ENCODE assay signal across 1 cellular context in genomic region chr14:73758392-73759182, GRCh38.
TF ChIP-seq lines count a peak whose summit lies in the region.

No MANE protein-coding gene starts in this region.

TF ChIP-seq in HepG2, 621 proteins besides CTCF, POLR2A, EP300 and RAD21 (continued from another document):
- TF ChIP-seq ZNF784 (CRISPR knock-in tag; IDR thresholded peaks at IDR 0.05; ENCODE audit: borderline replicate concordance), result 0 out of 2 replicates have a peak, but pooled peaks have one; percentile 26
- TF ChIP-seq FOXM1 (CRISPR knock-in tag; IDR thresholded peaks at IDR 0.05), result no peak
- TF ChIP-seq ZNF629 (CRISPR knock-in tag; conservative IDR thresholded peaks at IDR 0.05), result 0 out of 2 replicates have a peak, but pooled peaks have one; percentile 6
- TF ChIP-seq NR3C1 (CRISPR knock-in tag; IDR thresholded peaks at IDR 0.05), result no peak
- TF ChIP-seq HNRNPL (IDR thresholded peaks at IDR 0.05; ENCODE audit: low read depth, low read length), result 0 out of 2 replicates have a peak, but pooled peaks have one; percentile 29
- peak; percentile 21; the same call in 1 of the 2 replicates for TF ChIP-seq HDAC2 (CRISPR knock-in tag; IDR thresholded peaks at IDR 0.05)
- TF ChIP-seq ZNF235 (CRISPR knock-in tag; IDR thresholded peaks at IDR 0.05; ENCODE audit: borderline replicate concordance), result peak; percentile 71; the same call in 1 of the 2 replicates
- TF ChIP-seq POLR2AphosphoS2 (IDR thresholded peaks at IDR 0.05; ENCODE audit: low read depth, low read length), result no peak
- TF ChIP-seq, protein P1, sequence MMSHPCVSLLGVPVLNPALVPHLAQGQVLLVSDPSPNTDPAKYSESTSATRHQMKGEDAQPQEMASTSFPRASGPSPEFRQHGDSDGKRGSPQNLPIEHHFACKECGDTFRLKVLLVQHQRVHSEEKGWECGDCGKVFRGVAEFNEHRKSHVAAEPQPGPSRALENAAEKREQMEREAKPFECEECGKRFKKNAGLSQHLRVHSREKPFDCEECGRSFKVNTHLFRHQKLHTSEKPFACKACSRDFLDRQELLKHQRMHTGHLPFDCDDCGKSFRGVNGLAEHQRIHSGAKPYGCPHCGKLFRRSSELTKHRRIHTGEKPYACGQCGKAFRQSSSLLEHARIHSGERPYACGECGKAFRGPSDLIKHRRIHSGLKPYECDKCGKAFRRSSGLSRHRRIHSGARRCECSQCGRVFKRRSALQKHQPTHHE (CRISPR knock-in tag; IDR thresholded peaks at IDR 0.05; ENCODE audit: borderline replicate concordance), result 0 out of 2 replicates have a peak, but pooled peaks have one; percentile 36
- TF ChIP-seq ETV5 (CRISPR knock-in tag; IDR thresholded peaks at IDR 0.05; ENCODE audit: borderline replicate concordance), result peak; percentile 48
- peak; percentile 20; the same call in 1 of the 2 replicates for TF ChIP-seq ZNF350 (CRISPR knock-in tag; IDR thresholded peaks at IDR 0.05; ENCODE audit: borderline replicate concordance, low read depth)
- no peak for TF ChIP-seq PRMT3 (CRISPR knock-in tag; IDR thresholded peaks at IDR 0.05; ENCODE audit: borderline replicate concordance, low read depth)
- TF ChIP-seq MTA3 (CRISPR knock-in tag; IDR thresholded peaks at IDR 0.05), result no peak
- no peak for TF ChIP-seq NFATC3 (CRISPR knock-in tag; IDR thresholded peaks at IDR 0.05)
- TF ChIP-seq TEAD3 (CRISPR knock-in tag; optimal IDR thresholded peaks at IDR 0.05; ENCODE audit: borderline replicate concordance), result peak; percentile 34
- TF ChIP-seq MLX (CRISPR knock-in tag; IDR thresholded peaks at IDR 0.05), result 0 out of 2 replicates have a peak, but pooled peaks have one; percentile 32
- peak; percentile 52; the same call in 1 of the 2 replicates for TF ChIP-seq ZNF788 (CRISPR knock-in tag; IDR thresholded peaks at IDR 0.05; ENCODE audit: borderline replicate concordance)
- no peak for TF ChIP-seq CENPX (CRISPR knock-in tag; IDR thresholded peaks at IDR 0.05)
- peak; percentile 53 for TF ChIP-seq GATAD2A (CRISPR knock-in tag; IDR thresholded peaks at IDR 0.05)
- TF ChIP-seq ZBTB42 (CRISPR knock-in tag; IDR thresholded peaks at IDR 0.05), result no peak
- 0 out of 2 replicates have a peak, but pooled peaks have one; percentile 25 for TF ChIP-seq ZNF124 (CRISPR knock-in tag; IDR thresholded peaks at IDR 0.05)
- peak; percentile 89 for TF ChIP-seq ZNF607 (CRISPR knock-in tag; IDR thresholded peaks at IDR 0.05; ENCODE audit: borderline replicate concordance)
- TF ChIP-seq, protein P2, sequence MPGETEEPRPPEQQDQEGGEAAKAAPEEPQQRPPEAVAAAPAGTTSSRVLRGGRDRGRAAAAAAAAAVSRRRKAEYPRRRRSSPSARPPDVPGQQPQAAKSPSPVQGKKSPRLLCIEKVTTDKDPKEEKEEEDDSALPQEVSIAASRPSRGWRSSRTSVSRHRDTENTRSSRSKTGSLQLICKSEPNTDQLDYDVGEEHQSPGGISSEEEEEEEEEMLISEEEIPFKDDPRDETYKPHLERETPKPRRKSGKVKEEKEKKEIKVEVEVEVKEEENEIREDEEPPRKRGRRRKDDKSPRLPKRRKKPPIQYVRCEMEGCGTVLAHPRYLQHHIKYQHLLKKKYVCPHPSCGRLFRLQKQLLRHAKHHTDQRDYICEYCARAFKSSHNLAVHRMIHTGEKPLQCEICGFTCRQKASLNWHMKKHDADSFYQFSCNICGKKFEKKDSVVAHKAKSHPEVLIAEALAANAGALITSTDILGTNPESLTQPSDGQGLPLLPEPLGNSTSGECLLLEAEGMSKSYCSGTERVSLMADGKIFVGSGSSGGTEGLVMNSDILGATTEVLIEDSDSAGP (CRISPR knock-in tag; IDR thresholded peaks at IDR 0.05; ENCODE audit: borderline replicate concordance), result peak; percentile 60; the same call in 1 of the 2 replicates
- TF ChIP-seq ZNF142 (CRISPR knock-in tag; IDR thresholded peaks at IDR 0.05), result peak; percentile 96
- TF ChIP-seq THYN1 (CRISPR knock-in tag; IDR thresholded peaks at IDR 0.05; ENCODE audit: borderline replicate concordance, low read depth), result no peak
- TF ChIP-seq, protein P3, sequence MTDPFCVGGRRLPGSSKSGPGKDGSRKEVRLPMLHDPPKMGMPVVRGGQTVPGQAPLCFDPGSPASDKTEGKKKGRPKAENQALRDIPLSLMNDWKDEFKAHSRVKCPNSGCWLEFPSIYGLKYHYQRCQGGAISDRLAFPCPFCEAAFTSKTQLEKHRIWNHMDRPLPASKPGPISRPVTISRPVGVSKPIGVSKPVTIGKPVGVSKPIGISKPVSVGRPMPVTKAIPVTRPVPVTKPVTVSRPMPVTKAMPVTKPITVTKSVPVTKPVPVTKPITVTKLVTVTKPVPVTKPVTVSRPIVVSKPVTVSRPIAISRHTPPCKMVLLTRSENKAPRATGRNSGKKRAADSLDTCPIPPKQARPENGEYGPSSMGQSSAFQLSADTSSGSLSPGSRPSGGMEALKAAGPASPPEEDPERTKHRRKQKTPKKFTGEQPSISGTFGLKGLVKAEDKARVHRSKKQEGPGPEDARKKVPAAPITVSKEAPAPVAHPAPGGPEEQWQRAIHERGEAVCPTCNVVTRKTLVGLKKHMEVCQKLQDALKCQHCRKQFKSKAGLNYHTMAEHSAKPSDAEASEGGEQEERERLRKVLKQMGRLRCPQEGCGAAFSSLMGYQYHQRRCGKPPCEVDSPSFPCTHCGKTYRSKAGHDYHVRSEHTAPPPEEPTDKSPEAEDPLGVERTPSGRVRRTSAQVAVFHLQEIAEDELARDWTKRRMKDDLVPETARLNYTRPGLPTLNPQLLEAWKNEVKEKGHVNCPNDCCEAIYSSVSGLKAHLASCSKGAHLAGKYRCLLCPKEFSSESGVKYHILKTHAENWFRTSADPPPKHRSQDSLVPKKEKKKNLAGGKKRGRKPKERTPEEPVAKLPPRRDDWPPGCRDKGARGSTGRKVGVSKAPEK (CRISPR knock-in tag; IDR thresholded peaks at IDR 0.05; ENCODE audit: borderline replicate concordance), result 0 out of 2 replicates have a peak, but pooled peaks have one; percentile 65
- peak; percentile 80; the same call in 1 of the 2 replicates for TF ChIP-seq ZNF292 (CRISPR knock-in tag; IDR thresholded peaks at IDR 0.05; ENCODE audit: borderline replicate concordance, low read depth)
- 0 out of 2 replicates have a peak, but pooled peaks have one; percentile 33 for TF ChIP-seq BHLHE40 (IDR thresholded peaks at IDR 0.05; ENCODE audit: low read length)
